Comparison of ENCODE assay signal across 13 cellular contexts in the genomic region with DNA sequence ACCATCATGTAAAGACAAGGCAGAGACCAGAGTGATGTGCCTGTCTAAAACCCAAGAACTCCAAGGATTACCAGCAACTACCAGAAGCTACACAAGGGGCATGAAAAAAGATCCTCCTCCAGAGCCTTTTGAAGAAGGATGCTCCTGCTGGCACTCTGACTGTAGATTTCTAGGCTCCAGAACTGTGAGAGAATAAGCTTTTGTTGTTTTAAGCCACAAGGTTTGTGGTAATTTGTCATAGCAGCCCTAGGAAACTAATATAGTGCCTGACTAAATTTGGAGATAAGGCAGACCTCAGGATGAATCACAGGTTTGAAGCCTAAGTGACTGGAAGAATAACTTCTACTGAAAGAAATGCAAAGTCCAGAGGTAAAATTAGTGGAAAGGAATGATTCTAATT.
DNase-seq lines count a peak whose midpoint lies in the region; ATAC-seq and TF ChIP-seq lines count a peak whose summit lies in the region.
"Had no signal": no experiment of that assay in that cellular context is flagged by ENCODE, and none has a peak within 500 bp of the region (broad histone marks: within the 10 kb centered on the region; RNA-seq: fewer than 3 reads in every experiment).

No MANE protein-coding gene starts in this region.

- intact Hi-C loops in OCI-LY7 (cut with micrococcal nuclease; ENCODE audit: unreplicated experiment) = no loop called here

- H3K9me2 ChIP-seq in OCI-LY7 (ENCODE audit: insufficient read depth, low read length) = no peaks in the 10 kb centered on the region

- no TSS peak for BruUV-seq in OCI-LY7 (replicated peaks; lab: Mats Ljungman, UMichigan)

- DNase-seq in ELR (ENCODE audit: low read depth) (peak; percentile 87), MG63 (peak; percentile 8), brain microvascular endothelial cell (peak; percentile 77), G401 (ENCODE audit: low spot score) (no peak), NCI-H2227 (lab: John Stamatoyannopoulos, UW; ENCODE audit: unreplicated experiment) (no peak), left lobe of liver (ENCODE audit: low spot score) (no peak), OCI-LY7 (ENCODE audit: low spot score) (no peak)
- DNase-seq: activated B cell treated with CpG ODN at 0.5 μM for 24 hours, DMS79 treated with DMSO at 0.1 percent for 48 hours, hippocampal formation, testis had no signal

- no peaks in the 10 kb centered on the region for H4K20me1 ChIP-seq in OCI-LY7 (ENCODE audit: insufficient read depth, low read length)

- CTCF ChIA-PET in OCI-LY7 (lab: Charles Lee; ENCODE audit: unreplicated experiment) = no interaction called here

- H3K27me3 ChIP-seq in MG63 (no peaks in the 10 kb centered on the region), brain microvascular endothelial cell (replicated peaks) (no peaks in the 10 kb centered on the region)
- H3K27me3 ChIP-seq: testis had no signal

- TF ChIP-seq CTCF in brain microvascular endothelial cell (IDR thresholded peaks at IDR 0.05; ENCODE audit: low read depth, low read length, missing control alignments) (no peak), OCI-LY7 (conservative IDR thresholded peaks at IDR 0.05; ENCODE audit: low read length) (no peak)

- H3K9me3 ChIP-seq in MG63 (no peaks in the 10 kb centered on the region), mesodermal cell (ENCODE audit: control insufficient read depth, low read length) (peaks cover 4% of the 10 kb centered on the region), OCI-LY7 (ENCODE audit: low read length) (no peaks in the 10 kb centered on the region)
- H3K9me3 ChIP-seq: testis had no signal

- H3K27ac ChIP-seq in brain microvascular endothelial cell (peak overlapping the region; percentile 32), mesodermal cell (ENCODE audit: low read depth, low read length, severe bottlenecking) (peak overlapping the region; percentile 10), OCI-LY7 (ENCODE audit: low read depth, low read length, poor library complexity, severe bottlenecking) (no peak overlapping the region)
- H3K27ac ChIP-seq: SK-N-MC, testis had no signal

- POLR2A ChIA-PET in OCI-LY7 (lab: Charles Lee) = interaction anchor here (0.6 kb wide), 2 partner anchors 17 to 775 kb away, joined by 3 to 7 read pairs; no protein-coding TSS in a partner anchor

- no peak overlapping the region for H3K4me3 ChIP-seq in MG63
- H3K4me3 ChIP-seq in brain microvascular endothelial cell (ENCODE audit: low read depth, low read length) = no peak overlapping the region
- H3K4me3 ChIP-seq in mesodermal cell (ENCODE audit: extremely low read depth, insufficient read depth, low read length, poor library complexity, severe bottlenecking) = no peak overlapping the region
- H3K4me3 ChIP-seq in OCI-LY7 (ENCODE audit: low read depth, low read length, poor library complexity, severe bottlenecking) = no peak overlapping the region
- H3K4me3 ChIP-seq: SK-N-MC, testis had no signal

- no peak overlapping the region for H2AFZ ChIP-seq in OCI-LY7 (ENCODE audit: low read length)

- H3K4me1 ChIP-seq in mesodermal cell (ENCODE audit: control insufficient read depth, insufficient read depth, low read length, poor library complexity, severe bottlenecking) = peaks cover 13% of the 10 kb centered on the region
- H3K4me1 ChIP-seq in OCI-LY7 (ENCODE audit: insufficient read depth, low read length, poor library complexity, severe bottlenecking) = no peaks in the 10 kb centered on the region
- H3K4me1 ChIP-seq: testis had no signal

- no peaks in the 10 kb centered on the region for H3K79me2 ChIP-seq in OCI-LY7 (ENCODE audit: insufficient read depth, low read depth, low read length)

- in situ Hi-C loops in brain microvascular endothelial cell (cut with HindIII; ENCODE audit: low pct_ligation_motif_present, low sequenced_read_pairs) (no loop called here), G401 (cut with HindIII; ENCODE audit: low sequenced_read_pairs) (no loop called here)

- no peak for ATAC-seq in left lobe of liver

- H3K36me3 ChIP-seq in MG63 (peaks cover 25% of the 10 kb centered on the region), brain microvascular endothelial cell (replicated peaks) (no peaks in the 10 kb centered on the region), mesodermal cell (ENCODE audit: control insufficient read depth, insufficient read depth, low read length) (peaks cover 47% of the 10 kb centered on the region), OCI-LY7 (ENCODE audit: insufficient read depth, low read length) (peaks cover 70% of the 10 kb centered on the region)

- no peak overlapping the region for H3K4me2 ChIP-seq in OCI-LY7 (ENCODE audit: low read length)

Comparison
In these comparisons a context has a peak if more than half of its experiments do, and no peak if none do; other contexts are left out.
1. DNase-seq: peak in ELR (single experiment), MG63 (single experiment) and brain microvascular endothelial cell (single experiment); none in G401 (single experiment), NCI-H2227 (single experiment), left lobe of liver (single experiment) and OCI-LY7 (single experiment).